21 cellular contexts compared by ENCODE assay signal in genomic region chr22:38269466-38269865, GRCh38. TPM values are rescaled to one million over a fixed set of nuclear protein-coding genes. Genes with fewer than 3 reads are reported as not detected.
DNase-seq lines count a peak whose midpoint lies in the region; ATAC-seq lines count a peak whose summit lies in the region.
"Had no signal": no experiment of that assay in that cellular context is flagged by ENCODE, and none has a peak within 500 bp of the region (broad histone marks: within the 10 kb centered on the region; RNA-seq: fewer than 3 reads in every experiment).

No MANE protein-coding gene starts in this region.

- no peak overlapping the region for H3K4me3 ChIP-seq in naive thymus-derived CD4-positive, alpha-beta T cell (ENCODE audit: low read length)
- H3K4me3 ChIP-seq: GM23338, neural progenitor cell, smooth muscle cell had no signal

- no peaks in the 10 kb centered on the region for H3K27me3 ChIP-seq in naive thymus-derived CD4-positive, alpha-beta T cell (ENCODE audit: control insufficient read depth in 2 of 2, insufficient read depth in 2 of 2, low read length in 2 of 2)
- H3K27me3 ChIP-seq: brain microvascular endothelial cell, neural progenitor cell had no signal

- no peak overlapping the region for H3K4me3 Mint-ChIP-seq in activated naive CD4-positive, alpha-beta T cell treated with anti-CD3 and anti-CD28 coated beads for 36 hours
- H3K4me3 Mint-ChIP-seq in T-helper 17 cell: no peak overlapping the region
- H3K4me3 Mint-ChIP-seq in naive thymus-derived CD4-positive, alpha-beta T cell: peak overlapping the region in 2 of 10 donors; percentile 34 to 37
- no peak overlapping the region for H3K4me3 Mint-ChIP-seq in activated CD8-positive, alpha-beta T cell treated with anti-CD3 and anti-CD28 coated beads, Interleukin-2, amount 10 ng/mL, durations not matched to agents 7 days and 5 days
- H3K4me3 Mint-ChIP-seq: activated naive CD8-positive, alpha-beta T cell treated with anti-CD3 and anti-CD28 coated beads for 36 hours; mesothelial cell of epicardium; stimulated activated naive B cell treated with anti-CD40 and anti-IgM and Interleukin-4, amounts not matched to agents 10 μg/mL and 1 μg/mL and 100 μg/mL, for 72 hours had no signal

- no peaks in the 10 kb centered on the region for H3K36me3 Mint-ChIP-seq in activated naive CD4-positive, alpha-beta T cell treated with anti-CD3 and anti-CD28 coated beads for 36 hours (ENCODE audit: low read depth)
- no peaks in the 10 kb centered on the region for H3K36me3 Mint-ChIP-seq in T-helper 17 cell (ENCODE audit: low read depth)
- H3K36me3 Mint-ChIP-seq in naive thymus-derived CD4-positive, alpha-beta T cell: peaks cover 0 to 9% (median 0%) of the 10 kb centered on the region in 5 donors
- H3K36me3 Mint-ChIP-seq in activated CD8-positive, alpha-beta T cell treated with anti-CD3 and anti-CD28 coated beads, Interleukin-2, amount 10 ng/mL, durations not matched to agents 7 days and 5 days (ENCODE audit: low read depth): peaks cover 4% of the 10 kb centered on the region
- H3K36me3 Mint-ChIP-seq: mesothelial cell of epicardium had no signal

- peaks cover 0 to 5% (median 0%) of the 10 kb centered on the region in 3 experiments for H3K36me3 ChIP-seq in naive thymus-derived CD4-positive, alpha-beta T cell (ENCODE audit: control insufficient read depth in 2 of 3, insufficient read depth in 3 of 3, low read length in 3 of 3)
- H3K36me3 ChIP-seq: brain microvascular endothelial cell, neural progenitor cell had no signal

- H3K9me3 ChIP-seq in T-helper 17 cell (ENCODE audit: control insufficient read depth, low read length, poor library complexity, severe bottlenecking): no peaks in the 10 kb centered on the region
- H3K9me3 ChIP-seq in naive thymus-derived CD4-positive, alpha-beta T cell (ENCODE audit: control insufficient read depth in 2 of 3, low read length in 3 of 3): no peaks in the 10 kb centered on the region

- no peaks in the 10 kb centered on the region for H3K27me3 Mint-ChIP-seq in activated naive CD4-positive, alpha-beta T cell treated with anti-CD3 and anti-CD28 coated beads for 36 hours (ENCODE audit: low read depth)
- no peaks in the 10 kb centered on the region for H3K27me3 Mint-ChIP-seq in T-helper 17 cell
- peaks cover 0 to 3% (median 0%) of the 10 kb centered on the region in 5 donors for H3K27me3 Mint-ChIP-seq in naive thymus-derived CD4-positive, alpha-beta T cell
- no peaks in the 10 kb centered on the region for H3K27me3 Mint-ChIP-seq in activated CD8-positive, alpha-beta T cell treated with anti-CD3 and anti-CD28 coated beads, Interleukin-2, amount 10 ng/mL, durations not matched to agents 7 days and 5 days (ENCODE audit: low read depth)
- H3K27me3 Mint-ChIP-seq: activated naive CD8-positive, alpha-beta T cell treated with anti-CD3 and anti-CD28 coated beads for 36 hours; stimulated activated naive B cell treated with anti-CD40 and anti-IgM and Interleukin-4, amounts not matched to agents 10 μg/mL and 1 μg/mL and 100 μg/mL, for 72 hours had no signal

- no peak for DNase-seq in activated naive CD4-positive, alpha-beta T cell treated with anti-CD3 and anti-CD28 coated beads for 36 hours
- no peak for DNase-seq in activated naive CD4-positive, alpha-beta T cell treated with anti-CD3 and anti-CD28 coated beads, Interleukin-2, amount 50 U/mL, for 16 hours
- DNase-seq in T-helper 17 cell (no peak), substantia nigra (lab: John Stamatoyannopoulos, UW) (peak in 1 of 49 donors; percentile 6), LoVo (ENCODE audit: low spot score) (no peak), medulla oblongata (ENCODE audit: extremely low spot score) (no peak)
- DNase-seq in naive thymus-derived CD4-positive, alpha-beta T cell: no peak
- DNase-seq in activated CD8-positive, alpha-beta T cell treated with anti-CD3 and anti-CD28 coated beads, Interleukin-2, amount 10 ng/mL, durations not matched to agents 7 days and 5 days: no peak
- DNase-seq: activated CD4-positive, CD25-positive, alpha-beta regulatory T cell treated with anti-CD3 and anti-CD28 coated beads, Interleukin-2, amount 50 U/mL, for 72 hours; activated naive CD8-positive, alpha-beta T cell treated with anti-CD3 and anti-CD28 coated beads for 36 hours; brain microvascular endothelial cell; NCI-H1092 treated with DMSO at 0.1 percent for 48 hours; NCI-H1930; NCI-H2227 treated with DMSO at 0.1 percent for 48 hours; NCI-H82; SIG-M5; stimulated activated naive B cell treated with anti-CD40 and anti-IgM and Interleukin-4, amounts not matched to agents 10 μg/mL and 1 μg/mL and 100 μg/mL, for 72 hours had no signal

- intact Hi-C loops in activated naive CD4-positive, alpha-beta T cell treated with anti-CD3 and anti-CD28 coated beads for 36 hours (cut with micrococcal nuclease): no loop called here
- intact Hi-C loops in naive thymus-derived CD4-positive, alpha-beta T cell (cut with micrococcal nuclease): loop anchor here in 1 of 2 donors (10.0 kb wide), 1 partner anchor 305 kb away; the partner anchor contains the start of gene DMC1

- H3K9me3 Mint-ChIP-seq in activated naive CD4-positive, alpha-beta T cell treated with anti-CD3 and anti-CD28 coated beads for 36 hours: no peaks in the 10 kb centered on the region
- H3K9me3 Mint-ChIP-seq in naive thymus-derived CD4-positive, alpha-beta T cell: peaks cover 0 to 3% (median 0%) of the 10 kb centered on the region in 11 donors
- H3K9me3 Mint-ChIP-seq in activated CD8-positive, alpha-beta T cell treated with anti-CD3 and anti-CD28 coated beads, Interleukin-2, amount 10 ng/mL, durations not matched to agents 7 days and 5 days (ENCODE audit: insufficient read depth): no peaks in the 10 kb centered on the region
- H3K9me3 Mint-ChIP-seq: activated naive CD8-positive, alpha-beta T cell treated with anti-CD3 and anti-CD28 coated beads for 36 hours; GM23338; mesothelial cell of epicardium; neural progenitor cell; stimulated activated naive B cell treated with anti-CD40 and anti-IgM and Interleukin-4, amounts not matched to agents 10 μg/mL and 1 μg/mL and 100 μg/mL, for 72 hours had no signal

- no peak for ATAC-seq in T-helper 17 cell
- no peak for ATAC-seq in naive thymus-derived CD4-positive, alpha-beta T cell
- no peak for ATAC-seq in activated CD8-positive, alpha-beta T cell treated with anti-CD3 and anti-CD28 coated beads, Interleukin-2, amount 10 ng/mL, durations not matched to agents 7 days and 5 days
- ATAC-seq: GM23338; stimulated activated naive B cell treated with anti-CD40 and anti-IgM and Interleukin-4, amounts not matched to agents 10 μg/mL and 1 μg/mL and 100 μg/mL, for 72 hours had no signal

- peak overlapping the region; percentile 31 for H3K27ac Mint-ChIP-seq in activated naive CD4-positive, alpha-beta T cell treated with anti-CD3 and anti-CD28 coated beads for 36 hours
- peak overlapping the region; percentile 92 for H3K27ac Mint-ChIP-seq in T-helper 17 cell
- H3K27ac Mint-ChIP-seq in naive thymus-derived CD4-positive, alpha-beta T cell: peak overlapping the region in 7 of 9 donors; percentile 5 to 96 (median 94)
- no peak overlapping the region for H3K27ac Mint-ChIP-seq in activated CD8-positive, alpha-beta T cell treated with anti-CD3 and anti-CD28 coated beads, Interleukin-2, amount 10 ng/mL, durations not matched to agents 7 days and 5 days
- H3K27ac Mint-ChIP-seq: GM23338; mesothelial cell of epicardium; stimulated activated naive B cell treated with anti-CD40 and anti-IgM and Interleukin-4, amounts not matched to agents 10 μg/mL and 1 μg/mL and 100 μg/mL, for 72 hours had no signal

- H3K4me1 Mint-ChIP-seq in activated naive CD4-positive, alpha-beta T cell treated with anti-CD3 and anti-CD28 coated beads for 36 hours (ENCODE audit: low read depth): peaks cover 59% of the 10 kb centered on the region
- H3K4me1 Mint-ChIP-seq in T-helper 17 cell: peaks cover 59% of the 10 kb centered on the region
- peaks cover 54 to 88% (median 77%) of the 10 kb centered on the region in 7 donors for H3K4me1 Mint-ChIP-seq in naive thymus-derived CD4-positive, alpha-beta T cell
- H3K4me1 Mint-ChIP-seq in activated CD8-positive, alpha-beta T cell treated with anti-CD3 and anti-CD28 coated beads, Interleukin-2, amount 10 ng/mL, durations not matched to agents 7 days and 5 days (ENCODE audit: low read depth): peaks cover 56% of the 10 kb centered on the region

- peaks cover 32 to 58% of the 10 kb centered on the region in 2 donors for H3K4me1 ChIP-seq in naive thymus-derived CD4-positive, alpha-beta T cell (ENCODE audit: control insufficient read depth in 2 of 2, insufficient read depth in 2 of 2, low read length in 2 of 2)

- peak overlapping the region; percentile 10 for H3K27ac ChIP-seq in naive thymus-derived CD4-positive, alpha-beta T cell (ENCODE audit: low read depth, low read length)
- peak overlapping the region; percentile 35 for H3K27ac ChIP-seq in substantia nigra (ENCODE audit: low read depth, low read length, poor library complexity, severe bottlenecking)
- H3K27ac ChIP-seq: brain microvascular endothelial cell, neural progenitor cell had no signal

- CTCF ChIA-PET in activated naive CD4-positive, alpha-beta T cell treated with anti-CD3 and anti-CD28 coated beads for 36 hours (lab: Charles Lee): no interaction called here
- CTCF ChIA-PET in naive thymus-derived CD4-positive, alpha-beta T cell (lab: Charles Lee): interaction anchor here (1.7 kb wide), 1 partner anchor 27 kb away, joined by 3 read pairs; no protein-coding TSS in a partner anchor
- CTCF ChIA-PET in activated CD8-positive, alpha-beta T cell treated with anti-CD3 and anti-CD28 coated beads, Interleukin-2, amount 10 ng/mL, durations not matched to agents 7 days and 5 days (lab: Charles Lee): interaction anchor here (0.7 kb wide), 1 partner anchor 9 kb away, joined by 3 read pairs; no protein-coding TSS in a partner anchor

- POLR2A ChIA-PET in naive thymus-derived CD4-positive, alpha-beta T cell (lab: Charles Lee): no interaction called here
- POLR2A ChIA-PET in activated CD8-positive, alpha-beta T cell treated with anti-CD3 and anti-CD28 coated beads, Interleukin-2, amount 10 ng/mL, durations not matched to agents 7 days and 5 days (lab: Charles Lee): interaction anchor here (1.1 kb wide), 1 partner anchor 12 kb away, joined by 3 read pairs; no protein-coding TSS in a partner anchor

RNA-seq across cellular contexts. Expression of gene TMEM184B, which starts 3.3 kb away (rescaled TPM):
- 10 to 100 TPM; 15.0 to 15.3 TPM for total RNA-seq in activated naive CD4-positive, alpha-beta T cell treated with anti-CD3 and anti-CD28 coated beads for 36 hours
- 10 to 100 TPM; 53.3 TPM for total RNA-seq in T-helper 17 cell
- total RNA-seq in naive thymus-derived CD4-positive, alpha-beta T cell: 10 to 100 TPM; 26.9 to 41.3 (median 35.0) TPM
- 10 to 100 TPM in 1 of 2 donors, 1 to 10 TPM in 1; 9.0 to 19.5 TPM for polyA plus RNA-seq in naive thymus-derived CD4-positive, alpha-beta T cell
- total RNA-seq in activated CD8-positive, alpha-beta T cell treated with anti-CD3 and anti-CD28 coated beads, Interleukin-2, amount 10 ng/mL, durations not matched to agents 7 days and 5 days: 10 to 100 TPM; 30.8 to 31.4 TPM

RNA-seq across cellular contexts. Expression of gene CSNK1E, which starts 47.8 kb away (rescaled TPM):
- 100 to 1,000 TPM; 105 to 108 TPM for total RNA-seq in activated naive CD4-positive, alpha-beta T cell treated with anti-CD3 and anti-CD28 coated beads for 36 hours
- 100 to 1,000 TPM; 157 to 174 TPM for total RNA-seq in T-helper 17 cell
- 100 to 1,000 TPM in 2 of 5 experiments, 10 to 100 TPM in 3; 71.6 to 143 (median 91.9) TPM for total RNA-seq in naive thymus-derived CD4-positive, alpha-beta T cell
- polyA plus RNA-seq in naive thymus-derived CD4-positive, alpha-beta T cell: 1 to 10 TPM; 5.6 to 8.1 TPM
- 10 to 100 TPM; 74.7 to 82.9 TPM for total RNA-seq in activated CD8-positive, alpha-beta T cell treated with anti-CD3 and anti-CD28 coated beads, Interleukin-2, amount 10 ng/mL, durations not matched to agents 7 days and 5 days
